Comparison of ENCODE assay signal across 8 cellular contexts in genomic region chr14:28831126-28831525, GRCh38.
A peak's percentile ranks its signal among the peaks of the same experiment; 100 is the strongest.
DNase-seq lines count a peak whose midpoint lies in the region; ATAC-seq and TF ChIP-seq lines count a peak whose summit lies in the region.

No MANE protein-coding gene starts in this region.

- intact Hi-C loops in esophagus muscularis mucosa (cut with DNase I) = no loop called here

- ATAC-seq in GM19372 (IDR thresholded peaks at IDR 0.05; ENCODE audit: low read depth, unreplicated experiment) (peak; percentile 95), HG02852 (IDR thresholded peaks at IDR 0.05; ENCODE audit: unreplicated experiment) (peak; percentile 97)

- H4K20me1 ChIP-seq in Karpas-422 (ENCODE audit: insufficient read depth, low read depth, low read length) = no peaks in the 10 kb centered on the region

- no peaks in the 10 kb centered on the region for H3K9me2 ChIP-seq in Karpas-422 (replicated peaks; ENCODE audit: insufficient read depth, low read length)

- TF ChIP-seq EP300 in esophagus muscularis mucosa (IDR thresholded peaks at IDR 0.05) = no peak

- 63% methylated on average over 3 of the region's 3 CpGs for WGBS in esophagus muscularis mucosa

- H3K79me2 ChIP-seq in Karpas-422 (ENCODE audit: low read length) = no peaks in the 10 kb centered on the region

- no peak overlapping the region for H3K9ac ChIP-seq in Karpas-422 (ENCODE audit: low read length)

- no peak for TF ChIP-seq CTCF in GM10266 (IDR thresholded peaks at IDR 0.05; ENCODE audit: control insufficient read depth, insufficient read depth, low read depth, missing control alignments)
- no peak for TF ChIP-seq CTCF in esophagus muscularis mucosa (IDR thresholded peaks at IDR 0.05)

- no peaks in the 10 kb centered on the region for H3K27me3 ChIP-seq in esophagus muscularis mucosa
- H3K27me3 ChIP-seq in Karpas-422 (ENCODE audit: low read length) = no peaks in the 10 kb centered on the region

- H2AFZ ChIP-seq in Karpas-422 (ENCODE audit: low read length) = no peak overlapping the region

- H3K4me1 ChIP-seq in esophagus muscularis mucosa = no peaks in the 10 kb centered on the region
- H3K4me1 ChIP-seq in Karpas-422 (ENCODE audit: low read length) = no peaks in the 10 kb centered on the region

- H3K36me3 ChIP-seq in esophagus muscularis mucosa = no peaks in the 10 kb centered on the region
- H3K36me3 ChIP-seq in Karpas-422 (ENCODE audit: insufficient read depth, low read length) = no peaks in the 10 kb centered on the region

- no peak overlapping the region for H3K27ac ChIP-seq in esophagus muscularis mucosa (replicated peaks in 1 of 4)
- no peak overlapping the region for H3K27ac ChIP-seq in Karpas-422 (ENCODE audit: low read length)

- H3K9me3 ChIP-seq in esophagus muscularis mucosa = no peaks in the 10 kb centered on the region
- H3K9me3 ChIP-seq in Karpas-422 (ENCODE audit: low read length) = peaks cover 42% of the 10 kb centered on the region

- DNase-seq in GM10266 (ENCODE audit: extremely low spot score) = peak; percentile 40
- peak; percentile 3 for DNase-seq in HT1080 (ENCODE audit: low read depth)
- DNase-seq in esophagus muscularis mucosa (ENCODE audit: extremely low spot score) = no peak
- DNase-seq in Karpas-422 = no peak
- DNase-seq in NCI-H510A (lab: John Stamatoyannopoulos, UW) = no peak
- no peak for DNase-seq in HCEC 1CT

- H3K4me2 ChIP-seq in Karpas-422 (ENCODE audit: low read depth, low read length, poor library complexity, severe bottlenecking) = no peak overlapping the region

- H3K4me3 ChIP-seq in esophagus muscularis mucosa (no peak overlapping the region), Karpas-422 (ENCODE audit: low read length) (no peak overlapping the region)

- TF ChIP-seq POLR2A in esophagus muscularis mucosa (IDR thresholded peaks at IDR 0.05; ENCODE audit: low read depth) = no peak

Comparison
In these comparisons a context has a peak if more than half of its experiments do, and no peak if none do; other contexts are left out.
1. DNase-seq: peak in GM10266 (single experiment) and HT1080 (single experiment); none in esophagus muscularis mucosa (single experiment), Karpas-422 (single experiment), NCI-H510A (single experiment) and HCEC 1CT (single experiment).